Comparison of ENCODE assay signal across 1 cellular context in genomic region chr15:40137011-40137906, GRCh38.
TF ChIP-seq lines count a peak whose summit lies in the region.

No MANE protein-coding gene starts in this region.

TF ChIP-seq in K562, 482 proteins besides CTCF, POLR2A, EP300 and RAD21 (continued from another document):
- TF ChIP-seq ZNF655 (CRISPR knock-in tag; IDR thresholded peaks at IDR 0.05) (no peak), ZFX (CRISPR knock-in tag; IDR thresholded peaks at IDR 0.05) (0 out of 2 replicates have a peak, but pooled peaks have one; percentile 24), CBFA2T2 (conservative IDR thresholded peaks at IDR 0.05) (no peak), GMEB1 (CRISPR knock-in tag; IDR thresholded peaks at IDR 0.05) (no peak), MEIS2 (IDR thresholded peaks at IDR 0.05; ENCODE audit: partially characterized antibody) (peak; percentile 40), DEAF1 (CRISPR knock-in tag; IDR thresholded peaks at IDR 0.05) (no peak), CHD2 (IDR thresholded peaks at IDR 0.05; ENCODE audit: low read depth, low read length) (no peak), ZNF12 (CRISPR knock-in tag; IDR thresholded peaks at IDR 0.05) (no peak), POLR2G (IDR thresholded peaks at IDR 0.05; ENCODE audit: low read depth, low read length) (no peak), ZC3H4 (CRISPR knock-in tag; IDR thresholded peaks at IDR 0.05; ENCODE audit: borderline replicate concordance) (no peak), MAFK (IDR thresholded peaks at IDR 0.05; ENCODE audit: low read length) (peak; percentile 47; the same call in 1 of the 2 replicates), E2F3 (CRISPR knock-in tag; IDR thresholded peaks at IDR 0.05) (no peak)
